Comparison of ENCODE assay signal across 20 cellular contexts in genomic region chr14:24184104-24184970, GRCh38. TPM values are rescaled to one million over a fixed set of nuclear protein-coding genes. Genes with fewer than 3 reads are reported as not detected.
A peak's percentile ranks its signal among the peaks of the same experiment; 100 is the strongest.
DNase-seq lines count a peak whose midpoint lies in the region; ATAC-seq, FAIRE-seq and TF ChIP-seq lines count a peak whose summit lies in the region.
"Had no signal": no experiment of that assay in that cellular context is flagged by ENCODE, and none has a peak within 500 bp of the region (broad histone marks: within the 10 kb centered on the region; RNA-seq: fewer than 3 reads in every experiment).

No MANE protein-coding gene starts in this region.

- POLR2A ChIA-PET in RWPE1 (lab: Yijun Ruan, JAX; ENCODE audit: low non-redundant PET) (no interaction called here), HepG2 (lab: Yijun Ruan, JAX) (interaction anchor here (0.9 to 8.1 kb wide), 7 partner anchors 11 to 90 kb away, joined by 3 to 53 read pairs (median 4); partner anchors contain the start of genes CHMP4A, IRF9, PCK2 and PSME2)

- H4K20me1 ChIP-seq in HepG2 (ENCODE audit: insufficient read depth, low read length) = no peaks in the 10 kb centered on the region

- CTCF ChIA-PET in RWPE1 (lab: Yijun Ruan, JAX) = no interaction called here
- CTCF ChIA-PET in HepG2 (lab: Yijun Ruan, JAX; ENCODE audit: low intra/inter-chr PET ratio, low total read pairs) = no interaction called here

- no peak for TF ChIP-seq RAD21 in HepG2 (CRISPR knock-in tag; IDR thresholded peaks at IDR 0.05)

- H3K4me3 ChIP-seq in HepG2 (replicated peaks in 1 of 3; ENCODE audit: insufficient read depth in 1 of 3, low read depth in 2 of 3, low read length in 3 of 3) = no peak overlapping the region
- H3K4me3 ChIP-seq: A549, GM23338 had no signal

- intact Hi-C loops in activated CD4-positive, alpha-beta T cell treated with anti-CD3 and anti-CD28 coated beads, Interleukin-2, amount 10 ng/mL, durations not matched to agents 24 days and 14 days (cut with micrococcal nuclease) = no loop called here
- intact Hi-C loops in HepG2 (cut with micrococcal nuclease; ENCODE audit: unreplicated experiment) = no loop called here

- peaks cover 78 to 82% of the 10 kb centered on the region in 2 experiments for H3K36me3 ChIP-seq in HepG2 (replicated peaks in 1 of 2; ENCODE audit: control insufficient read depth in 1 of 2, insufficient read depth in 2 of 2, low read length in 2 of 2)

- H3K27ac Mint-ChIP-seq in activated CD4-positive, alpha-beta T cell treated with anti-CD3 and anti-CD28 coated beads, Interleukin-2, amount 10 ng/mL, durations not matched to agents 24 days and 14 days = no peak overlapping the region
- H3K27ac Mint-ChIP-seq in stimulated activated naive B cell treated with anti-CD40 and anti-IgM and Interleukin-4, amounts not matched to agents 10 μg/mL and 1 μg/mL and 100 μg/mL, for 72 hours = peak overlapping the region; percentile 75
- H3K27ac Mint-ChIP-seq: GM23338 had no signal

- 95% methylated on average over 17 of the region's 19 CpGs for WGBS in HepG2 (ENCODE audit: low lambda C conversion rate)

- FAIRE-seq in HepG2 (lab: Jason Lieb, UNC) = no peak
- FAIRE-seq: A549, H54 had no signal

- DNase-seq in activated CD4-positive, alpha-beta T cell treated with anti-CD3 and anti-CD28 coated beads, Interleukin-2, amount 10 ng/mL, durations not matched to agents 24 days and 14 days = peak; percentile 61
- no peak for DNase-seq in activated CD4-positive, alpha-beta T cell treated with anti-CD3 and anti-CD28 coated beads for 4 hours
- DNase-seq in RWPE1 (ENCODE audit: low spot score) (no peak), HepG2 (ENCODE audit: low spot score) (no peak)
- DNase-seq in stimulated activated naive B cell treated with anti-CD40 and anti-IgM and Interleukin-4, amounts not matched to agents 10 μg/mL and 1 μg/mL and 100 μg/mL, for 72 hours = no peak
- DNase-seq in activated CD8-positive, alpha-beta memory T cell treated with anti-CD3 and anti-CD28 coated beads for 24 hours = no peak
- DNase-seq: AML-193, DMS79 treated with DMSO at 0.1 percent for 48 hours, GF-D8, HCEC 1CT had no signal

- H3K9me3 Mint-ChIP-seq in activated CD4-positive, alpha-beta T cell treated with anti-CD3 and anti-CD28 coated beads, Interleukin-2, amount 10 ng/mL, durations not matched to agents 24 days and 14 days = no peaks in the 10 kb centered on the region
- no peaks in the 10 kb centered on the region for H3K9me3 Mint-ChIP-seq in stimulated activated naive B cell treated with anti-CD40 and anti-IgM and Interleukin-4, amounts not matched to agents 10 μg/mL and 1 μg/mL and 100 μg/mL, for 72 hours
- H3K9me3 Mint-ChIP-seq: CD4-positive, alpha-beta memory T cell had no signal

- H3K4me1 ChIP-seq in HepG2 (ENCODE audit: insufficient read depth, low read length) = peaks cover 19% of the 10 kb centered on the region

- H3K79me2 ChIP-seq in HepG2 (ENCODE audit: insufficient read depth, low read length) = peaks cover 15% of the 10 kb centered on the region

- TF ChIP-seq CTCF in RWPE1 (conservative IDR thresholded peaks at IDR 0.05; ENCODE audit: low read depth) = no peak
- TF ChIP-seq CTCF in HepG2 (CRISPR knock-in tag; IDR thresholded peaks at IDR 0.05) = no peak

- H3K27ac ChIP-seq in RWPE1 (0 out of 2 replicates have a peak overlapping the region, but pooled peaks have one; percentile 1), HepG2 (ENCODE audit: extremely low read length, insufficient read depth, low read length) (no peak overlapping the region)
- H3K27ac ChIP-seq: 22Rv1, A549, C4-2B, HL-60 had no signal

- H3K4me1 Mint-ChIP-seq in activated CD4-positive, alpha-beta T cell treated with anti-CD3 and anti-CD28 coated beads, Interleukin-2, amount 10 ng/mL, durations not matched to agents 24 days and 14 days = peaks cover 16% of the 10 kb centered on the region
- peaks cover 25 to 43% of the 10 kb centered on the region in 2 donors for H3K4me1 Mint-ChIP-seq in stimulated activated naive B cell treated with anti-CD40 and anti-IgM and Interleukin-4, amounts not matched to agents 10 μg/mL and 1 μg/mL and 100 μg/mL, for 72 hours

- H3K36me3 Mint-ChIP-seq in activated CD4-positive, alpha-beta T cell treated with anti-CD3 and anti-CD28 coated beads, Interleukin-2, amount 10 ng/mL, durations not matched to agents 24 days and 14 days (ENCODE audit: low read depth) = peaks cover 58% of the 10 kb centered on the region
- peaks cover 41 to 62% of the 10 kb centered on the region in 2 donors for H3K36me3 Mint-ChIP-seq in stimulated activated naive B cell treated with anti-CD40 and anti-IgM and Interleukin-4, amounts not matched to agents 10 μg/mL and 1 μg/mL and 100 μg/mL, for 72 hours

- H3K9me3 ChIP-seq in HepG2 (ENCODE audit: low read length) = no peaks in the 10 kb centered on the region
- H3K9me3 ChIP-seq: A549 had no signal

- no peak for ATAC-seq in HepG2
- ATAC-seq in stimulated activated naive B cell treated with anti-CD40 and anti-IgM and Interleukin-4, amounts not matched to agents 10 μg/mL and 1 μg/mL and 100 μg/mL, for 72 hours (replicated peaks) = no peak
- ATAC-seq in HG03097 (IDR thresholded peaks at IDR 0.05; ENCODE audit: low FRiP score, unreplicated experiment) = no peak
- ATAC-seq: A549, GM23338 had no signal

- H3K27me3 Mint-ChIP-seq in activated CD4-positive, alpha-beta T cell treated with anti-CD3 and anti-CD28 coated beads, Interleukin-2, amount 10 ng/mL, durations not matched to agents 24 days and 14 days = no peaks in the 10 kb centered on the region
- no peaks in the 10 kb centered on the region for H3K27me3 Mint-ChIP-seq in stimulated activated naive B cell treated with anti-CD40 and anti-IgM and Interleukin-4, amounts not matched to agents 10 μg/mL and 1 μg/mL and 100 μg/mL, for 72 hours
- H3K27me3 Mint-ChIP-seq: CD4-positive, alpha-beta memory T cell had no signal

- no peak overlapping the region for H3K4me2 ChIP-seq in HepG2 (ENCODE audit: low read depth, low read length)
- H3K4me2 ChIP-seq: A549, GM23338 had no signal

- no peak overlapping the region for H3K9ac ChIP-seq in HepG2 (ENCODE audit: insufficient read depth, low read depth, low read length)

- no peak for TF ChIP-seq POLR2A in HepG2 (IDR thresholded peaks at IDR 0.05; ENCODE audit: insufficient read depth in 1 of 2, low read depth in 2 of 2, low read length in 2 of 2)

- H3K4me3 Mint-ChIP-seq in activated CD4-positive, alpha-beta T cell treated with anti-CD3 and anti-CD28 coated beads, Interleukin-2, amount 10 ng/mL, durations not matched to agents 24 days and 14 days = no peak overlapping the region
- H3K4me3 Mint-ChIP-seq in stimulated activated naive B cell treated with anti-CD40 and anti-IgM and Interleukin-4, amounts not matched to agents 10 μg/mL and 1 μg/mL and 100 μg/mL, for 72 hours = no peak overlapping the region
- H3K4me3 Mint-ChIP-seq: CD4-positive, alpha-beta memory T cell; GM23338 had no signal

- H2AFZ ChIP-seq in HepG2 (ENCODE audit: low read length) = no peak overlapping the region
- H2AFZ ChIP-seq: GM23338 had no signal

- H3K27me3 ChIP-seq in HepG2 (ENCODE audit: control insufficient read depth in 1 of 2, insufficient read depth in 2 of 2, low read length in 2 of 2) = no peaks in the 10 kb centered on the region

- in situ Hi-C loops in HepG2 (cut with HindIII; ENCODE audit: extremely low pct_ligation_motif_present, low pct_unique_long_range_greater_than_20kb) = no loop called here

- TF ChIP-seq EP300 in HepG2 (IDR thresholded peaks at IDR 0.05; ENCODE audit: low read depth in 2 of 2, low read length in 2 of 2) (no peak), HepG2 (CRISPR knock-in tag; IDR thresholded peaks at IDR 0.05; ENCODE audit: borderline replicate concordance) (no peak)

- BruUV-seq in HepG2 (replicated peaks; lab: Mats Ljungman, UMichigan) = no TSS peak

RNA-seq across cellular contexts. Expression of gene IPO4, which starts 4.3 kb away (rescaled TPM):
- 107 and 112 TPM in 2 replicates for total RNA-seq in activated CD4-positive, alpha-beta T cell treated with anti-CD3 and anti-CD28 coated beads, Interleukin-2, amount 10 ng/mL, durations not matched to agents 24 days and 14 days
- 149 and 179 TPM in 2 replicates for total RNA-seq in HepG2 (2016; rRNA removed; fragmentation: Illumina TruSeq; extraction: Trizol)
- 58.9 and 61.8 TPM in 2 replicates for total RNA-seq in HepG2 (2016; cell fraction: cytosol; rRNA removed; fragmentation: Illumina TruSeq; extraction: Trizol; ENCODE audit: low read depth)
- 119 and 190 TPM in 2 replicates for total RNA-seq in HepG2 (2016; cell fraction: insoluble cytoplasmic fraction; rRNA removed; fragmentation: Illumina TruSeq; extraction: Trizol)
- total RNA-seq in HepG2 (2016; cell fraction: membrane; rRNA removed; fragmentation: Illumina TruSeq; extraction: Trizol) = 54.8 and 63.8 TPM in 2 replicates
- total RNA-seq in HepG2 (2016; cell fraction: nucleus; rRNA removed; fragmentation: Illumina TruSeq; extraction: Trizol) = 147 and 162 TPM in 2 replicates
- polyA plus RNA-seq in HepG2 (2011; rRNA removed) = 37.4 and 39.0 TPM in 2 replicates
- 22.1 and 40.0 TPM in 2 replicates for polyA plus RNA-seq in HepG2 (2011; cell fraction: cytosol; rRNA removed)
- 186 and 239 TPM in 2 replicates for polyA plus RNA-seq in HepG2 (2011; cell fraction: nucleus; rRNA removed)
- polyA plus RNA-seq in HepG2 (2012) = 42.9 and 46.8 TPM in 2 replicates
- polyA plus RNA-seq in HepG2 (2016; cell fraction: cytosol; fragmentation: Illumina TruSeq; extraction: Trizol; ENCODE audit: low read depth) = 17.6 and 17.8 TPM in 2 replicates
- polyA plus RNA-seq in HepG2 (2016; cell fraction: insoluble cytoplasmic fraction; fragmentation: Illumina TruSeq; extraction: Trizol; ENCODE audit: low read depth) = 88.5 and 118 TPM in 2 replicates
- polyA plus RNA-seq in HepG2 (2016; cell fraction: membrane; fragmentation: Illumina TruSeq; extraction: Trizol; ENCODE audit: low read depth) = 32.2 and 38.2 TPM in 2 replicates
- 185 and 227 TPM in 2 replicates for polyA plus RNA-seq in HepG2 (2016; cell fraction: nucleus; fragmentation: Illumina TruSeq; extraction: Trizol; ENCODE audit: insufficient read depth, low read depth)
- 52.8 and 135 TPM in 2 replicates for polyA minus RNA-seq in HepG2 (2011; rRNA and poly(A)+ RNA removed; ENCODE audit: low replicate concordance)
- 34.0 and 43.7 TPM in 2 replicates for polyA minus RNA-seq in HepG2 (2011; cell fraction: cytosol; rRNA and poly(A)+ RNA removed)
- 176 and 190 TPM in 2 replicates for polyA minus RNA-seq in HepG2 (2011; cell fraction: nucleus; rRNA and poly(A)+ RNA removed)

RNA-seq across cellular contexts. Expression of gene TM9SF1, which starts 10.9 kb away (rescaled TPM):
- total RNA-seq in activated CD4-positive, alpha-beta T cell treated with anti-CD3 and anti-CD28 coated beads, Interleukin-2, amount 10 ng/mL, durations not matched to agents 24 days and 14 days = 35.1 and 36.4 TPM in 2 replicates
- 56.4 and 110 TPM in 2 replicates for total RNA-seq in HepG2 (2016; rRNA removed; fragmentation: Illumina TruSeq; extraction: Trizol)
- total RNA-seq in HepG2 (2016; cell fraction: cytosol; rRNA removed; fragmentation: Illumina TruSeq; extraction: Trizol; ENCODE audit: low read depth) = 19.9 and 23.1 TPM in 2 replicates
- total RNA-seq in HepG2 (2016; cell fraction: insoluble cytoplasmic fraction; rRNA removed; fragmentation: Illumina TruSeq; extraction: Trizol) = 52.8 and 116 TPM in 2 replicates
- 50.6 and 55.0 TPM in 2 replicates for total RNA-seq in HepG2 (2016; cell fraction: membrane; rRNA removed; fragmentation: Illumina TruSeq; extraction: Trizol)
- total RNA-seq in HepG2 (2016; cell fraction: nucleus; rRNA removed; fragmentation: Illumina TruSeq; extraction: Trizol) = 105 and 124 TPM in 2 replicates
- polyA plus RNA-seq in HepG2 (2011; rRNA removed) = 83.2 and 85.1 TPM in 2 replicates
- 99.8 and 110 TPM in 2 replicates for polyA plus RNA-seq in HepG2 (2011; cell fraction: cytosol; rRNA removed)
- polyA plus RNA-seq in HepG2 (2011; cell fraction: nucleus; rRNA removed) = 60.5 and 61.2 TPM in 2 replicates
- 37.9 and 82.6 TPM in 2 replicates for polyA plus RNA-seq in HepG2 (2012)
- polyA plus RNA-seq in HepG2 (2016; cell fraction: cytosol; fragmentation: Illumina TruSeq; extraction: Trizol; ENCODE audit: low read depth) = 25.1 and 31.5 TPM in 2 replicates
- 44.2 and 50.2 TPM in 2 replicates for polyA plus RNA-seq in HepG2 (2016; cell fraction: insoluble cytoplasmic fraction; fragmentation: Illumina TruSeq; extraction: Trizol; ENCODE audit: low read depth)
- 32.9 and 38.1 TPM in 2 replicates for polyA plus RNA-seq in HepG2 (2016; cell fraction: membrane; fragmentation: Illumina TruSeq; extraction: Trizol; ENCODE audit: low read depth)
- 112 and 131 TPM in 2 replicates for polyA plus RNA-seq in HepG2 (2016; cell fraction: nucleus; fragmentation: Illumina TruSeq; extraction: Trizol; ENCODE audit: insufficient read depth, low read depth)
- 117 and 251 TPM in 2 replicates for polyA minus RNA-seq in HepG2 (2011; rRNA and poly(A)+ RNA removed; ENCODE audit: low replicate concordance)
- polyA minus RNA-seq in HepG2 (2011; cell fraction: cytosol; rRNA and poly(A)+ RNA removed) = 36.8 and 39.3 TPM in 2 replicates
- polyA minus RNA-seq in HepG2 (2011; cell fraction: nucleus; rRNA and poly(A)+ RNA removed) = 51.2 and 53.7 TPM in 2 replicates

RNA-seq across cellular contexts. Expression of gene REC8, which starts 12.5 kb away (rescaled TPM):
- total RNA-seq in activated CD4-positive, alpha-beta T cell treated with anti-CD3 and anti-CD28 coated beads, Interleukin-2, amount 10 ng/mL, durations not matched to agents 24 days and 14 days = 33.8 and 34.3 TPM in 2 replicates
- 3.4 TPM in 1 of 2 replicates, not detected in the other for total RNA-seq in HepG2 (2016; rRNA removed; fragmentation: Illumina TruSeq; extraction: Trizol)
- total RNA-seq in HepG2 (2016; cell fraction: cytosol; rRNA removed; fragmentation: Illumina TruSeq; extraction: Trizol; ENCODE audit: low read depth) = 0.88 and 2.8 TPM in 2 replicates
- total RNA-seq in HepG2 (2016; cell fraction: insoluble cytoplasmic fraction; rRNA removed; fragmentation: Illumina TruSeq; extraction: Trizol) = 4.4 TPM in 1 of 2 replicates, not detected in the other
- total RNA-seq in HepG2 (2016; cell fraction: membrane; rRNA removed; fragmentation: Illumina TruSeq; extraction: Trizol) = 0.65 and 1.1 TPM in 2 replicates
- total RNA-seq in HepG2 (2016; cell fraction: nucleus; rRNA removed; fragmentation: Illumina TruSeq; extraction: Trizol) = 3.5 and 4.1 TPM in 2 replicates
- 14.7 and 17.3 TPM in 2 replicates for polyA plus RNA-seq in HepG2 (2011; rRNA removed)
- 1.6 and 1.9 TPM in 2 replicates for polyA plus RNA-seq in HepG2 (2011; cell fraction: cytosol; rRNA removed)
- 115 and 125 TPM in 2 replicates for polyA plus RNA-seq in HepG2 (2011; cell fraction: nucleus; rRNA removed)
- polyA plus RNA-seq in HepG2 (2012) = 11.8 and 22.4 TPM in 2 replicates
- 0.43 and 1.0 TPM in 2 replicates for polyA plus RNA-seq in HepG2 (2016; cell fraction: cytosol; fragmentation: Illumina TruSeq; extraction: Trizol; ENCODE audit: low read depth)
- polyA plus RNA-seq in HepG2 (2016; cell fraction: insoluble cytoplasmic fraction; fragmentation: Illumina TruSeq; extraction: Trizol; ENCODE audit: low read depth) = 0.52 TPM in 1 of 2 replicates, not detected in the other
- 0.33 and 0.55 TPM in 2 replicates for polyA plus RNA-seq in HepG2 (2016; cell fraction: membrane; fragmentation: Illumina TruSeq; extraction: Trizol; ENCODE audit: low read depth)
- 13.8 and 21.1 TPM in 2 replicates for polyA plus RNA-seq in HepG2 (2016; cell fraction: nucleus; fragmentation: Illumina TruSeq; extraction: Trizol; ENCODE audit: insufficient read depth, low read depth)
- 4.1 and 10.9 TPM in 2 replicates for polyA minus RNA-seq in HepG2 (2011; rRNA and poly(A)+ RNA removed; ENCODE audit: low replicate concordance)
- 1.6 TPM in 1 of 2 replicates, not detected in the other for polyA minus RNA-seq in HepG2 (2011; cell fraction: cytosol; rRNA and poly(A)+ RNA removed)
- polyA minus RNA-seq in HepG2 (2011; cell fraction: nucleus; rRNA and poly(A)+ RNA removed) = 30.3 and 38.2 TPM in 2 replicates

RNA-seq across cellular contexts. Expression of gene TSSK4, which starts 21.2 kb away (rescaled TPM):
- 0.26 and 0.36 TPM in 2 replicates for total RNA-seq in activated CD4-positive, alpha-beta T cell treated with anti-CD3 and anti-CD28 coated beads, Interleukin-2, amount 10 ng/mL, durations not matched to agents 24 days and 14 days
- total RNA-seq in HepG2 (2016; rRNA removed; fragmentation: Illumina TruSeq; extraction: Trizol) = 0.44 TPM in 1 of 2 replicates, not detected in the other
- total RNA-seq in HepG2 (2016; cell fraction: cytosol; rRNA removed; fragmentation: Illumina TruSeq; extraction: Trizol; ENCODE audit: low read depth) = not detected in 2 replicates
- total RNA-seq in HepG2 (2016; cell fraction: insoluble cytoplasmic fraction; rRNA removed; fragmentation: Illumina TruSeq; extraction: Trizol) = 0.19 TPM in 1 of 2 replicates, not detected in the other
- not detected in 2 replicates for total RNA-seq in HepG2 (2016; cell fraction: membrane; rRNA removed; fragmentation: Illumina TruSeq; extraction: Trizol)
- 0.78 TPM in 1 of 2 replicates, not detected in the other for total RNA-seq in HepG2 (2016; cell fraction: nucleus; rRNA removed; fragmentation: Illumina TruSeq; extraction: Trizol)
- polyA plus RNA-seq in HepG2 (2011; rRNA removed) = 0.08 and 0.14 TPM in 2 replicates
- 0.04 and 0.10 TPM in 2 replicates for polyA plus RNA-seq in HepG2 (2011; cell fraction: cytosol; rRNA removed)
- polyA plus RNA-seq in HepG2 (2011; cell fraction: nucleus; rRNA removed) = 1.0 and 1.1 TPM in 2 replicates
- polyA plus RNA-seq in HepG2 (2012) = 3.3 and 4.1 TPM in 2 replicates
- polyA plus RNA-seq in HepG2 (2016; cell fraction: cytosol; fragmentation: Illumina TruSeq; extraction: Trizol; ENCODE audit: low read depth) = 0.21 TPM in 1 of 2 replicates, not detected in the other
- not detected in 2 replicates for polyA plus RNA-seq in HepG2 (2016; cell fraction: insoluble cytoplasmic fraction; fragmentation: Illumina TruSeq; extraction: Trizol; ENCODE audit: low read depth)
- 0.26 TPM in 1 of 2 replicates, not detected in the other for polyA plus RNA-seq in HepG2 (2016; cell fraction: membrane; fragmentation: Illumina TruSeq; extraction: Trizol; ENCODE audit: low read depth)
- polyA plus RNA-seq in HepG2 (2016; cell fraction: nucleus; fragmentation: Illumina TruSeq; extraction: Trizol; ENCODE audit: insufficient read depth, low read depth) = not detected in 2 replicates
- 1.7 and 2.4 TPM in 2 replicates for polyA minus RNA-seq in HepG2 (2011; rRNA and poly(A)+ RNA removed; ENCODE audit: low replicate concordance)
- polyA minus RNA-seq in HepG2 (2011; cell fraction: cytosol; rRNA and poly(A)+ RNA removed) = not detected in 2 replicates
- polyA minus RNA-seq in HepG2 (2011; cell fraction: nucleus; rRNA and poly(A)+ RNA removed) = 3.2 and 5.0 TPM in 2 replicates
- total RNA-seq: HT1080 had no signal
- polyA plus RNA-seq: A549, BJ had no signal

RNA-seq across cellular contexts. Expression of gene IRF9, which starts 23.3 kb away (rescaled TPM):
- total RNA-seq in activated CD4-positive, alpha-beta T cell treated with anti-CD3 and anti-CD28 coated beads, Interleukin-2, amount 10 ng/mL, durations not matched to agents 24 days and 14 days = 138 and 159 TPM in 2 replicates
- total RNA-seq in HepG2 (2016; rRNA removed; fragmentation: Illumina TruSeq; extraction: Trizol) = 13.8 and 14.9 TPM in 2 replicates
- total RNA-seq in HepG2 (2016; cell fraction: cytosol; rRNA removed; fragmentation: Illumina TruSeq; extraction: Trizol; ENCODE audit: low read depth) = 13.0 and 16.4 TPM in 2 replicates
- 11.5 and 20.0 TPM in 2 replicates for total RNA-seq in HepG2 (2016; cell fraction: insoluble cytoplasmic fraction; rRNA removed; fragmentation: Illumina TruSeq; extraction: Trizol)
- 9.6 and 12.0 TPM in 2 replicates for total RNA-seq in HepG2 (2016; cell fraction: membrane; rRNA removed; fragmentation: Illumina TruSeq; extraction: Trizol)
- total RNA-seq in HepG2 (2016; cell fraction: nucleus; rRNA removed; fragmentation: Illumina TruSeq; extraction: Trizol) = 24.8 and 26.7 TPM in 2 replicates
- polyA plus RNA-seq in HepG2 (2011; rRNA removed) = 49.7 and 60.9 TPM in 2 replicates
- 22.0 and 25.7 TPM in 2 replicates for polyA plus RNA-seq in HepG2 (2011; cell fraction: cytosol; rRNA removed)
- polyA plus RNA-seq in HepG2 (2011; cell fraction: nucleus; rRNA removed) = 220 and 221 TPM in 2 replicates
- 25.5 and 30.7 TPM in 2 replicates for polyA plus RNA-seq in HepG2 (2012)
- polyA plus RNA-seq in HepG2 (2016; cell fraction: cytosol; fragmentation: Illumina TruSeq; extraction: Trizol; ENCODE audit: low read depth) = 3.8 and 5.2 TPM in 2 replicates
- 8.6 and 12.0 TPM in 2 replicates for polyA plus RNA-seq in HepG2 (2016; cell fraction: insoluble cytoplasmic fraction; fragmentation: Illumina TruSeq; extraction: Trizol; ENCODE audit: low read depth)
- polyA plus RNA-seq in HepG2 (2016; cell fraction: membrane; fragmentation: Illumina TruSeq; extraction: Trizol; ENCODE audit: low read depth) = 5.8 and 6.6 TPM in 2 replicates
- polyA plus RNA-seq in HepG2 (2016; cell fraction: nucleus; fragmentation: Illumina TruSeq; extraction: Trizol; ENCODE audit: insufficient read depth, low read depth) = 78.7 and 84.9 TPM in 2 replicates
- polyA minus RNA-seq in HepG2 (2011; rRNA and poly(A)+ RNA removed; ENCODE audit: low replicate concordance) = 41.1 and 128 TPM in 2 replicates
- 24.4 and 32.8 TPM in 2 replicates for polyA minus RNA-seq in HepG2 (2011; cell fraction: cytosol; rRNA and poly(A)+ RNA removed)
- 84.8 and 144 TPM in 2 replicates for polyA minus RNA-seq in HepG2 (2011; cell fraction: nucleus; rRNA and poly(A)+ RNA removed)
